21 cellular contexts compared by ENCODE assay signal in genomic region chr4:121011138-121011537, GRCh38.
"Had no signal": no experiment of that assay in that cellular context is flagged by ENCODE, and none has a peak within 500 bp of the region (broad histone marks: within the 10 kb centered on the region; RNA-seq: fewer than 3 reads in every experiment).

No MANE protein-coding gene starts in this region.

- H3K27me3 Mint-ChIP-seq: memory B cell; progenitor cell of endocrine pancreas; stimulated activated naive B cell treated with anti-CD40 and anti-IgM and Interleukin-4, amounts not matched to agents 10 μg/mL and 1 μg/mL and 100 μg/mL, for 72 hours; stimulated activated naive CD8-positive, alpha-beta T cell treated with anti-CD3 and anti-CD28 coated beads, Interleukin-15, Interleukin-2, amounts not matched to agents 100 ng/mL and 50 ng/mL, for 24 hours had no signal

- H3K27me3 ChIP-seq: right lobe of liver, transverse colon, upper lobe of right lung, vagina had no signal

- FAIRE-seq: colon, frontal cortex, keratinocyte, small intestine had no signal

- H3K36me3 Mint-ChIP-seq: memory B cell; natural killer cell; stimulated activated naive B cell treated with anti-CD40 and anti-IgM and Interleukin-4, amounts not matched to agents 10 μg/mL and 1 μg/mL and 100 μg/mL, for 72 hours had no signal

- H3K4me1 ChIP-seq: parathyroid adenoma, right lobe of liver, upper lobe of right lung, vagina had no signal

- H3K36me3 ChIP-seq: right lobe of liver, transverse colon, upper lobe of right lung, vagina had no signal

- H3K4me3 Mint-ChIP-seq: memory B cell; natural killer cell; stimulated activated naive B cell treated with anti-CD40 and anti-IgM and Interleukin-4, amounts not matched to agents 10 μg/mL and 1 μg/mL and 100 μg/mL, for 72 hours; stimulated activated naive CD8-positive, alpha-beta T cell treated with anti-CD3 and anti-CD28 coated beads, Interleukin-15, Interleukin-2, amounts not matched to agents 100 ng/mL and 50 ng/mL, for 24 hours had no signal

- H3K4me1 Mint-ChIP-seq: memory B cell; natural killer cell; stimulated activated naive B cell treated with anti-CD40 and anti-IgM and Interleukin-4, amounts not matched to agents 10 μg/mL and 1 μg/mL and 100 μg/mL, for 72 hours had no signal

- DNase-seq: dorsolateral prefrontal cortex; effector CD4-positive, alpha-beta T cell; hypothalamus; midbrain; natural killer cell; right lobe of liver; small intestine; stimulated activated CD4-positive, alpha-beta T cell treated with anti-CD3 and anti-CD28 coated beads, Interleukin-15, amount 100 ng/mL, for 24 hours; stimulated activated CD4-positive, alpha-beta T cell treated with anti-CD3 and anti-CD28 coated beads, Interleukin-2, amount 100 ng/mL, for 48 hours; stimulated activated naive B cell treated with anti-CD40 and anti-IgM and Interleukin-4, amounts not matched to agents 10 μg/mL and 1 μg/mL and 100 μg/mL, for 72 hours; transverse colon; upper lobe of right lung had no signal

- H3K9me3 Mint-ChIP-seq: memory B cell; natural killer cell; stimulated activated naive B cell treated with anti-CD40 and anti-IgM and Interleukin-4, amounts not matched to agents 10 μg/mL and 1 μg/mL and 100 μg/mL, for 72 hours; stimulated activated naive CD8-positive, alpha-beta T cell treated with anti-CD3 and anti-CD28 coated beads, Interleukin-15, Interleukin-2, amounts not matched to agents 100 ng/mL and 50 ng/mL, for 24 hours had no signal

- H3K9me3 ChIP-seq: right lobe of liver, transverse colon, upper lobe of right lung, vagina had no signal

- H3K9ac ChIP-seq: parathyroid adenoma had no signal

- H3K27ac ChIP-seq: dorsolateral prefrontal cortex, parathyroid adenoma, right lobe of liver, transverse colon, upper lobe of right lung, vagina had no signal

- H3K27ac Mint-ChIP-seq: memory B cell; natural killer cell; progenitor cell of endocrine pancreas; stimulated activated naive B cell treated with anti-CD40 and anti-IgM and Interleukin-4, amounts not matched to agents 10 μg/mL and 1 μg/mL and 100 μg/mL, for 72 hours; stimulated activated naive CD8-positive, alpha-beta T cell treated with anti-CD3 and anti-CD28 coated beads, Interleukin-15, Interleukin-2, amounts not matched to agents 100 ng/mL and 50 ng/mL, for 24 hours had no signal

- ATAC-seq: natural killer cell; right lobe of liver; stimulated activated naive B cell treated with anti-CD40 and anti-IgM and Interleukin-4, amounts not matched to agents 10 μg/mL and 1 μg/mL and 100 μg/mL, for 72 hours; upper lobe of right lung had no signal

- H3K4me3 ChIP-seq: dorsolateral prefrontal cortex, lung, right lobe of liver, transverse colon, upper lobe of right lung, vagina had no signal

- H2AFZ ChIP-seq: parathyroid adenoma had no signal
